In the genomic region with DNA sequence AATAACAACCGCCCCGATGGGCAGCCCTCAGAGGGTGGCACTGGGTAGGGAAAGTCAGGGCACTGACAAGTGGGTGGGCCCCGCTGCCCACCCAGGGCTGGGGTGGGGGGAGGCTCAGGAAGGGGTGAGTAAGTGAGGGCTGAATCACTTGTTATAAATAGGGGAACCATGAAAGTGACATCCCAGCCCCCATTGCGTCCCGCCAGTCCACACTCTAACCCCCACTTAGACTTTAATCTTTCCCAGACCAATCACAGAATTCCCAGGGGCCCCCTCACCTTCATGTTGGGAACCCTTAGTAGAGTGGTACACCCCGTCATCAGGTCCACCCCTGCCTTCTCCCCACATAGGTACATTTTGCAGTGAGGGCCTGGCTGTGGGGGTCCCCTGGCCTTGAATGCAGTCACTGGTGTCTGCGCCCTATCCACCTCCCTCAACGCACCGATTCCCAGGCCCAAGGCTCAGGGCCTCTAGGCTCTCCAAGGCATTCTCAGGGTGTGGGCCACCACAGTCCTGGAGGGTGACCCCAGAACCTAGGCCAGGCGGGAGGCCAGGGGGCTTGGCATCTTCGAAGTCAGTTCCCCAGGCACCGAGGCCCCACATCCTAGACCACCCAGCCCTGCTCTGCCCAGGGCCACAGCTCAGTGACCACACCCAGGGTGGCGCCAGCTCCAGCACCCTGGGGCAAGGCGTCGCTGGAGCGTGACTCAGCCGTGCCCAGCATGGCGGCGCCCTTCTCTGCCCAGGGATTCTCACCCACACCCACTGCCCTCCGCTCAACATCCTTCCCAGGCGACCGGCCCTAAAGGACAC, we compare ENCODE assay signal across 1 cellular context.
TF ChIP-seq lines count a peak whose summit lies in the region.

No MANE protein-coding gene starts in this region.

TF ChIP-seq in K562, 482 proteins besides CTCF, POLR2A, EP300 and RAD21 (continued from another document):
- no peak for TF ChIP-seq CHD7 (IDR thresholded peaks at IDR 0.05; ENCODE audit: low read depth, low read length)
- 0 out of 2 replicates have a peak, but pooled peaks have one; percentile 59 for TF ChIP-seq ZC3H4 (CRISPR knock-in tag; IDR thresholded peaks at IDR 0.05; ENCODE audit: borderline replicate concordance)
- peak in 1 of 3 experiments; percentile 13 for TF ChIP-seq YY1 (IDR thresholded peaks at IDR 0.05; ENCODE audit: borderline replicate concordance in 1 of 3, control insufficient read depth in 1 of 3, extremely low read depth in 1 of 3, insufficient read depth in 3 of 3, insufficient read length in 1 of 3, insufficient replicate concordance in 2 of 3, low read depth in 1 of 3, low read length in 2 of 3)
- TF ChIP-seq ZFX (CRISPR knock-in tag; IDR thresholded peaks at IDR 0.05), result no peak; the same call in 1 of the 2 replicates
- no peak for TF ChIP-seq HDGF (IDR thresholded peaks at IDR 0.05)
- no peak for TF ChIP-seq KAT8 (IDR thresholded peaks at IDR 0.05; ENCODE audit: low read depth)
- no peak for TF ChIP-seq PYGO2 (tag; IDR thresholded peaks at IDR 0.05)
- no peak for TF ChIP-seq BMI1 (IDR thresholded peaks at IDR 0.05; ENCODE audit: low read length)
